ENCODE assay signal across 8 cellular contexts in genomic region chr1:37795340-37796110, GRCh38. TPM values are rescaled to one million over a fixed set of nuclear protein-coding genes. Genes with fewer than 3 reads are reported as not detected.
A peak's percentile ranks its signal among the peaks of the same experiment; 100 is the strongest.
DNase-seq lines count a peak whose midpoint lies in the region; ATAC-seq and TF ChIP-seq lines count a peak whose summit lies in the region.

No MANE protein-coding gene starts in this region.

- peaks cover 13 to 16% of the 10 kb centered on the region in 2 donors for H3K4me1 Mint-ChIP-seq in immature natural killer cell
- H3K4me1 Mint-ChIP-seq in stimulated activated effector memory CD8-positive, alpha-beta T cell treated with anti-CD3 and anti-CD28 coated beads, Interleukin-12 subunit alpha, Interleukin-12 subunit beta, amount 100 ng/mL, for 72 hours, result peaks cover 24% of the 10 kb centered on the region

- H3K4me3 Mint-ChIP-seq in immature natural killer cell, result peak overlapping the region; percentile 69 to 78 (median 71)
- peak overlapping the region; percentile 75 for H3K4me3 Mint-ChIP-seq in stimulated activated effector memory CD8-positive, alpha-beta T cell treated with anti-CD3 and anti-CD28 coated beads, Interleukin-12 subunit alpha, Interleukin-12 subunit beta, amount 100 ng/mL, for 72 hours

- ATAC-seq in stimulated activated effector memory CD8-positive, alpha-beta T cell treated with anti-CD3 and anti-CD28 coated beads, Interleukin-12 subunit alpha, Interleukin-12 subunit beta, amount 100 ng/mL, for 72 hours, result no peak

- H3K27me3 ChIP-seq in effector memory CD4-positive, alpha-beta T cell (replicated peaks; ENCODE audit: control insufficient read depth, insufficient read depth, low read length, poor library complexity, severe bottlenecking), result peaks cover 3% of the 10 kb centered on the region

- no peaks in the 10 kb centered on the region for H3K9me3 Mint-ChIP-seq in immature natural killer cell
- no peaks in the 10 kb centered on the region for H3K9me3 Mint-ChIP-seq in stimulated activated effector memory CD8-positive, alpha-beta T cell treated with anti-CD3 and anti-CD28 coated beads, Interleukin-12 subunit alpha, Interleukin-12 subunit beta, amount 100 ng/mL, for 72 hours

- no peak overlapping the region for H3K4me3 ChIP-seq in effector memory CD4-positive, alpha-beta T cell (ENCODE audit: insufficient read depth, low read depth, low read length, poor library complexity, severe bottlenecking)

- no peak overlapping the region for H3K27ac Mint-ChIP-seq in immature natural killer cell
- no peak overlapping the region for H3K27ac Mint-ChIP-seq in stimulated activated effector memory CD8-positive, alpha-beta T cell treated with anti-CD3 and anti-CD28 coated beads, Interleukin-12 subunit alpha, Interleukin-12 subunit beta, amount 100 ng/mL, for 72 hours

- no peaks in the 10 kb centered on the region for H3K9me3 ChIP-seq in effector memory CD4-positive, alpha-beta T cell (ENCODE audit: control insufficient read depth, low read length)

- H3K27me3 Mint-ChIP-seq in immature natural killer cell (ENCODE audit: low read depth in 3 of 3), result peaks cover 2 to 11% (median 9%) of the 10 kb centered on the region in 3 donors

- H3K36me3 ChIP-seq in effector memory CD4-positive, alpha-beta T cell (ENCODE audit: control insufficient read depth, insufficient read depth, low read length), result peaks cover 7% of the 10 kb centered on the region

- H3K27ac ChIP-seq in effector memory CD4-positive, alpha-beta T cell (ENCODE audit: insufficient read depth, low read length, poor library complexity, severe bottlenecking), result no peak overlapping the region

- H3K4me1 ChIP-seq in effector memory CD4-positive, alpha-beta T cell (ENCODE audit: control insufficient read depth, insufficient read depth, low read length, poor library complexity, severe bottlenecking), result peaks cover 8% of the 10 kb centered on the region

- DNase-seq in DMS 273 (lab: John Stamatoyannopoulos, UW; ENCODE audit: unreplicated experiment) (peak; percentile 37), DMS 273 treated with DMSO at 0.1 percent for 48 hours (lab: John Stamatoyannopoulos, UW) (no peak), amniotic epithelial cell (ENCODE audit: low read depth) (peak; percentile 47), immature natural killer cell (peak; percentile 23 to 28 (median 28)), NCI-H345 treated with DMSO at 0.1 percent for 48 hours (lab: John Stamatoyannopoulos, UW; ENCODE audit: unreplicated experiment) (no peak)
- peak in 1 of 2 donors; percentile 35 for DNase-seq in stimulated activated effector memory CD8-positive, alpha-beta T cell treated with anti-CD3 and anti-CD28 coated beads, Interleukin-12 subunit alpha, Interleukin-12 subunit beta, amount 100 ng/mL, for 72 hours (ENCODE audit: low spot score in 2 of 2)
- DNase-seq in effector memory CD4-positive, alpha-beta T cell, result no peak

- H3K36me3 Mint-ChIP-seq in immature natural killer cell, result peaks cover 0 to 11% (median 7%) of the 10 kb centered on the region in 3 donors
- H3K36me3 Mint-ChIP-seq in stimulated activated effector memory CD8-positive, alpha-beta T cell treated with anti-CD3 and anti-CD28 coated beads, Interleukin-12 subunit alpha, Interleukin-12 subunit beta, amount 100 ng/mL, for 72 hours, result peaks cover 21% of the 10 kb centered on the region

TF ChIP-seq in PFSK-1, 5 proteins besides CTCF, POLR2A, EP300 and RAD21:
- TF ChIP-seq REST (IDR thresholded peaks at IDR 0.05; ENCODE audit: insufficient read depth in 1 of 2, low read depth in 2 of 2, low read length in 2 of 2) (peak; percentile 93 to 97), POLR2AphosphoS5 (IDR thresholded peaks at IDR 0.05; ENCODE audit: low read depth, low read length) (no peak)

RNA-seq across cellular contexts. Expression of gene MANEAL, which starts 1.9 kb away (rescaled TPM):
- 25.4 TPM for polyA plus RNA-seq in PFSK-1 (2012; ENCODE audit: insufficient read length, low read depth)
- 1 to 10 TPM; 1.5 to 2.2 (median 1.7) TPM for polyA plus RNA-seq in immature natural killer cell

RNA-seq across cellular contexts. Expression of gene C1orf122, which starts 12.1 kb away (rescaled TPM):
- polyA plus RNA-seq in PFSK-1 (2012; ENCODE audit: insufficient read length, low read depth), result 128 TPM
- 10 to 100 TPM; 33.9 to 58.9 (median 39.3) TPM for polyA plus RNA-seq in immature natural killer cell

RNA-seq across cellular contexts. Expression of gene YRDC, which starts 12.5 kb away (rescaled TPM):
- polyA plus RNA-seq in PFSK-1 (2012; ENCODE audit: insufficient read length, low read depth), result 33.9 TPM
- polyA plus RNA-seq in immature natural killer cell, result 10 to 100 TPM; 17.7 to 44.1 (median 41.3) TPM

RNA-seq across cellular contexts. Expression of gene EPHA10, which starts 30.6 kb away (rescaled TPM):
- polyA plus RNA-seq in PFSK-1 (2012; ENCODE audit: insufficient read length, low read depth), result 0.14 TPM
- not detected for polyA plus RNA-seq in immature natural killer cell

Comparison
In these comparisons a context has a peak if more than half of its experiments do, and no peak if none do; other contexts are left out.
1. DNase-seq: peak in DMS 273 (single experiment), amniotic epithelial cell (single experiment) and immature natural killer cell (3 of 3); none in DMS 273 treated with DMSO at 0.1 percent for 48 hours (single experiment), effector memory CD4-positive, alpha-beta T cell (0 of 3) and NCI-H345 treated with DMSO at 0.1 percent for 48 hours (single experiment).